19 cellular contexts compared by ENCODE assay signal in the genomic region with DNA sequence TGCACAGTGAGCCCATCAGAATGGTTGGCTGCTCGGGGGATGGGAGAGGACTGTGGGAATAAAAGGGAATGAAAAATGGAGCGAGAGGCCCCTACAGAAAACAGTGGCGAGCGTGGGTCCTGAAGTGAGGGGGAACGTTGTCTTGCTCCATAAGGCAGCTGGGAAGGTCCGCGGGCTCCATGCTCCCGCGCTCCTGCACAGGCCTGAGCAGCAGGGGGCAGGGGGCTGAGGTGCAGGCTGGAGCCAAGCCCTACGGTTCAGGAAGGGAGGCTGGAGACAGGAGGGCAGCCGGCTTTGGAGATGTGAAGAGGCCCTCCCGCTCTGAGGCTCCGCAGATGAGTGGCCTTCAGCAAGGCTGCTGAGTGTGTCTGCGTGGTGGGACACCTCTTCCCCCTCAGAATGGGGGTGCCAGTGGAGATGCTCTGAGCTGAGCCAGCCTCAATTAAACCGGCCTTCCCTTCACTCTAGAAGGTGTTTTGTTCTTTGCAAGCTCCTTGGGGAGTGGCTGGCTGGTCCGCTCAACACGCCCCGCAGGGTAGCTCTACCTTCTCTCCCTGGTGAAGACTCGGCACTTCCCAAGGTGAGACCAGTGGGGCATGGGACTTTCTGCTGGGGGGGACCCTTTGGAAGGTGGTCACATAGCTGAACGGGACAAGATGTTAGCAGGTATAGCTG.
"Had no signal": no experiment of that assay in that cellular context is flagged by ENCODE, and none has a peak within 500 bp of the region (broad histone marks: within the 10 kb centered on the region; RNA-seq: fewer than 3 reads in every experiment).

No MANE protein-coding gene starts in this region.

- H3K4me1 ChIP-seq: ascending aorta, thyroid gland, uterus had no signal

- H3K9me3 ChIP-seq: ascending aorta, gastrocnemius medialis, heart left ventricle, left lung, psoas muscle, sigmoid colon, thyroid gland, uterus had no signal

- H3K27ac Mint-ChIP-seq: activated naive CD8-positive, alpha-beta T cell treated with anti-CD3 and anti-CD28 coated beads, Interleukin-2, amount 50 U/mL, for 24 hours; endodermal cell; natural killer cell treated with Interleukin-12 subunit alpha and Interleukin-12 subunit beta and Interleukin-15 and Interleukin-18, amount 100 ng/mL, for 72 hours had no signal

- ATAC-seq: activated naive CD8-positive, alpha-beta T cell treated with anti-CD3 and anti-CD28 coated beads, Interleukin-2, amount 50 U/mL, for 24 hours; gastrocnemius medialis; heart left ventricle; left lung; psoas muscle had no signal

- H3K27me3 ChIP-seq: ascending aorta, gastrocnemius medialis, heart left ventricle, left lung, sigmoid colon, thyroid gland, uterus had no signal

- H3K27me3 Mint-ChIP-seq: natural killer cell treated with Interleukin-12 subunit alpha and Interleukin-12 subunit beta and Interleukin-15 and Interleukin-18, amount 100 ng/mL, for 72 hours had no signal

- H3K9me3 Mint-ChIP-seq: activated naive CD8-positive, alpha-beta T cell treated with anti-CD3 and anti-CD28 coated beads, Interleukin-2, amount 50 U/mL, for 24 hours; natural killer cell treated with Interleukin-12 subunit alpha and Interleukin-12 subunit beta and Interleukin-15 and Interleukin-18, amount 100 ng/mL, for 72 hours had no signal

- DNase-seq: activated CD4-positive, alpha-beta T cell treated with anti-CD3 and anti-CD28 coated beads, Interleukin-2, amount 50 U/mL, for 1 hour; activated naive CD4-positive, alpha-beta T cell treated with Interleukin-2 at 50 U/mL for 16 hours; activated naive CD8-positive, alpha-beta T cell treated with anti-CD3 and anti-CD28 coated beads, Interleukin-2, amount 50 U/mL, for 24 hours; activated T-cell treated with anti-CD3 and anti-CD28 coated beads for 4 hours; endodermal cell; gastrocnemius medialis; left lung; mesenchymal stem cell; stimulated activated CD4-positive, alpha-beta T cell treated with anti-CD3 and anti-CD28 coated beads, Interleukin-1b, Interleukin-23, amount 100 ng/mL, for 48 hours; uterus had no signal

- H3K4me1 Mint-ChIP-seq: activated naive CD8-positive, alpha-beta T cell treated with anti-CD3 and anti-CD28 coated beads, Interleukin-2, amount 50 U/mL, for 24 hours had no signal

- H3K36me3 ChIP-seq: ascending aorta, gastrocnemius medialis, heart left ventricle, left lung, sigmoid colon, thyroid gland, uterus had no signal

- FAIRE-seq: bronchial epithelial cell, islet of Langerhans had no signal

- H3K4me3 ChIP-seq: ascending aorta, dorsolateral prefrontal cortex, gastrocnemius medialis, heart left ventricle, left lung, psoas muscle, sigmoid colon, thyroid gland, uterus had no signal

- H3K4me3 Mint-ChIP-seq: activated naive CD8-positive, alpha-beta T cell treated with anti-CD3 and anti-CD28 coated beads, Interleukin-2, amount 50 U/mL, for 24 hours; endodermal cell; natural killer cell treated with Interleukin-12 subunit alpha and Interleukin-12 subunit beta and Interleukin-15 and Interleukin-18, amount 100 ng/mL, for 72 hours had no signal

- H3K27ac ChIP-seq: ascending aorta, dorsolateral prefrontal cortex, left lung, thyroid gland, uterus had no signal

- H3K36me3 Mint-ChIP-seq: natural killer cell treated with Interleukin-12 subunit alpha and Interleukin-12 subunit beta and Interleukin-15 and Interleukin-18, amount 100 ng/mL, for 72 hours had no signal
